ENCODE assay signal across 19 cellular contexts in the genomic region with DNA sequence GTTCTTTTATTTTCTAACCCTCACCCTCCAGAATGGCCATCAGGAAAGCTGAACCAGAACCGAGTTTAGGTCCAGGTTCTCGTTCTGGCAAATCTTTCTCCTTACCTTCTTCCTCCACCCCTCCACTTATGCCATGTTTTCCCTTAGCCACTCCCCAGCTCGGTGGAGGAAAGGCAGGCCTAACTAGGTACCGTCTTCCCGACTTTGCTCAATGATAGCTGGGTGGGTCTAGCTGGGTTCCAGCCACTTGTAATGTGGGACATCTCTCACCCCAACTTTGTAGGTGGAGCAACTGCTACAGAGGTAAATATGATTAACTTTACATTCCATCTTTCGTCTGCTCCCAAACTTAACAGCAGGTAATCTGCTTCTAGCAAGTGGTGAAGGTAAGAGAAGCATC. TPM values are rescaled to one million over a fixed set of nuclear protein-coding genes. Genes with fewer than 3 reads are reported as not detected.
"Had no signal": no experiment of that assay in that cellular context is flagged by ENCODE, and none has a peak within 500 bp of the region (broad histone marks: within the 10 kb centered on the region; RNA-seq: fewer than 3 reads in every experiment).

No MANE protein-coding gene starts in this region.

- DNase-seq: activated CD4-positive, alpha-beta T cell treated with anti-CD3 and anti-CD28 coated beads, Interleukin-2, amount 10 ng/mL, durations not matched to agents 7 days and 5 days; activated CD4-positive, CD25-positive, alpha-beta regulatory T cell; activated CD8-positive, alpha-beta memory T cell treated with anti-CD3 and anti-CD28 coated beads for 24 hours; activated gamma-delta T cell treated with Interleukin-2 at 50 U/mL for 16 hours; activated naive CD8-positive, alpha-beta T cell treated with anti-CD3 and anti-CD28 coated beads, Interleukin-2, amount 10 ng/mL, durations not matched to agents 7 days and 5 days; anterior cingulate cortex; brain microvascular endothelial cell; endodermal cell; erythroblast; hippocampal formation; kidney glomerular epithelial cell; ovary; stimulated activated CD4-positive, alpha-beta T cell treated with anti-CD3 and anti-CD28 coated beads, Interleukin-2, amount 100 ng/mL, for 24 hours; T-helper 17 cell had no signal

- H3K27me3 Mint-ChIP-seq: activated CD4-positive, alpha-beta T cell treated with anti-CD3 and anti-CD28 coated beads, Interleukin-2, amount 10 ng/mL, durations not matched to agents 7 days and 5 days; activated naive CD8-positive, alpha-beta T cell treated with anti-CD3 and anti-CD28 coated beads, Interleukin-2, amount 10 ng/mL, durations not matched to agents 7 days and 5 days; T-helper 17 cell had no signal

- H3K27ac Mint-ChIP-seq: activated CD4-positive, alpha-beta T cell treated with anti-CD3 and anti-CD28 coated beads, Interleukin-2, amount 10 ng/mL, durations not matched to agents 7 days and 5 days; activated naive CD8-positive, alpha-beta T cell treated with anti-CD3 and anti-CD28 coated beads, Interleukin-2, amount 10 ng/mL, durations not matched to agents 7 days and 5 days; endodermal cell; T-helper 17 cell had no signal

- H3K9me3 ChIP-seq: ovary, thyroid gland had no signal

- H3K27ac ChIP-seq: brain microvascular endothelial cell, ovary had no signal

- H3K4me1 Mint-ChIP-seq: neural crest cell had no signal

- H3K4me3 Mint-ChIP-seq: activated CD4-positive, alpha-beta T cell treated with anti-CD3 and anti-CD28 coated beads, Interleukin-2, amount 10 ng/mL, durations not matched to agents 7 days and 5 days; activated naive CD8-positive, alpha-beta T cell treated with anti-CD3 and anti-CD28 coated beads, Interleukin-2, amount 10 ng/mL, durations not matched to agents 7 days and 5 days; endodermal cell; neural crest cell; T-helper 17 cell had no signal

- H3K36me3 ChIP-seq: ovary had no signal

- H3K27me3 ChIP-seq: brain microvascular endothelial cell, ovary, thyroid gland had no signal

- ATAC-seq: sciatic nerve, T-helper 17 cell had no signal

- H3K4me3 ChIP-seq: ovary, thyroid gland had no signal

- H3K9me3 Mint-ChIP-seq: activated CD4-positive, alpha-beta T cell treated with anti-CD3 and anti-CD28 coated beads, Interleukin-2, amount 10 ng/mL, durations not matched to agents 7 days and 5 days; activated naive CD8-positive, alpha-beta T cell treated with anti-CD3 and anti-CD28 coated beads, Interleukin-2, amount 10 ng/mL, durations not matched to agents 7 days and 5 days; endodermal cell; neural crest cell had no signal

RNA-seq across cellular contexts. Expression of a gene that starts 0.6 kb away (rescaled TPM):
- total RNA-seq: glomerular endothelial cell, mesenteric fat pad had no signal
